1 cellular context compared by ENCODE assay signal in the genomic region with DNA sequence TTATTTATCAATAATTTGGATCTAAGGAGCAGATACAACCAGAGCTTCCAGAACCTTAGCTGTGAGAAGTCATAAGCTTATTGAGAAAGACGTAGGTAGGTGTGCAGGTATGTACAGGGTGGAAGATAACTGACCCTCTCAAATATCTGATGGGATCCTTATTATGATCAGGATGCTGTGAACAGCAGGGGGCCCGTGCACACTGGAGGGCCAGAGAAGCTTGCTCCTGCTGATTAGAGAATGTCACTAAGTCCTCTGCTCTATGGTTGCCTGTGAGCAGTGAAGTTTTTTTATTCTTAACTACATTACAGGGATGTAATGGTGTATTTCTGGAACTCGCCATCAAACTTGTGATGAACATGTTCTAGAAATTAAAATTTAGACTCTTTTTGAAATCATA.
TF ChIP-seq lines count a peak whose summit lies in the region.

No MANE protein-coding gene starts in this region.

TF ChIP-seq in SK-N-SH treated with all-trans-retinoic acid at 6 μM for 48 hours, 23 proteins besides CTCF, POLR2A, EP300 and RAD21 (continued from another document):
- TF ChIP-seq, protein P1, sequence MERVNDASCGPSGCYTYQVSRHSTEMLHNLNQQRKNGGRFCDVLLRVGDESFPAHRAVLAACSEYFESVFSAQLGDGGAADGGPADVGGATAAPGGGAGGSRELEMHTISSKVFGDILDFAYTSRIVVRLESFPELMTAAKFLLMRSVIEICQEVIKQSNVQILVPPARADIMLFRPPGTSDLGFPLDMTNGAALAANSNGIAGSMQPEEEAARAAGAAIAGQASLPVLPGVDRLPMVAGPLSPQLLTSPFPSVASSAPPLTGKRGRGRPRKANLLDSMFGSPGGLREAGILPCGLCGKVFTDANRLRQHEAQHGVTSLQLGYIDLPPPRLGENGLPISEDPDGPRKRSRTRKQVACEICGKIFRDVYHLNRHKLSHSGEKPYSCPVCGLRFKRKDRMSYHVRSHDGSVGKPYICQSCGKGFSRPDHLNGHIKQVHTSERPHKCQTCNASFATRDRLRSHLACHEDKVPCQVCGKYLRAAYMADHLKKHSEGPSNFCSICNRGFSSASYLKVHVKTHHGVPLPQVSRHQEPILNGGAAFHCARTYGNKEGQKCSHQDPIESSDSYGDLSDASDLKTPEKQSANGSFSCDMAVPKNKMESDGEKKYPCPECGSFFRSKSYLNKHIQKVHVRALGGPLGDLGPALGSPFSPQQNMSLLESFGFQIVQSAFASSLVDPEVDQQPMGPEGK (CRISPR knock-in tag; IDR thresholded peaks at IDR 0.05; ENCODE audit: borderline replicate concordance) = no peak
- TF ChIP-seq ESRRG (CRISPR knock-in tag; IDR thresholded peaks at IDR 0.05) (no peak), TCF4 (CRISPR knock-in tag; IDR thresholded peaks at IDR 0.05; ENCODE audit: borderline replicate concordance) (no peak), TOX (CRISPR knock-in tag; IDR thresholded peaks at IDR 0.05; ENCODE audit: borderline replicate concordance) (no peak), GLIS3 (CRISPR knock-in tag; IDR thresholded peaks at IDR 0.05) (no peak)
- TF ChIP-seq, protein P2, sequence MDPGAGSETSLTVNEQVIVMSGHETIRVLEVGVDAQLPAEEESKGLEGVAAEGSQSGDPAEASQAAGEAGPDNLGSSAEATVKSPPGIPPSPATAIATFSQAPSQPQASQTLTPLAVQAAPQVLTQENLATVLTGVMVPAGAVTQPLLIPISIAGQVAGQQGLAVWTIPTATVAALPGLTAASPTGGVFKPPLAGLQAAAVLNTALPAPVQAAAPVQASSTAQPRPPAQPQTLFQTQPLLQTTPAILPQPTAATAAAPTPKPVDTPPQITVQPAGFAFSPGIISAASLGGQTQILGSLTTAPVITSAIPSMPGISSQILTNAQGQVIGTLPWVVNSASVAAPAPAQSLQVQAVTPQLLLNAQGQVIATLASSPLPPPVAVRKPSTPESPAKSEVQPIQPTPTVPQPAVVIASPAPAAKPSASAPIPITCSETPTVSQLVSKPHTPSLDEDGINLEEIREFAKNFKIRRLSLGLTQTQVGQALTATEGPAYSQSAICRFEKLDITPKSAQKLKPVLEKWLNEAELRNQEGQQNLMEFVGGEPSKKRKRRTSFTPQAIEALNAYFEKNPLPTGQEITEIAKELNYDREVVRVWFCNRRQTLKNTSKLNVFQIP (CRISPR knock-in tag; IDR thresholded peaks at IDR 0.05; ENCODE audit: borderline replicate concordance, low read depth) = no peak
